In the genomic region with DNA sequence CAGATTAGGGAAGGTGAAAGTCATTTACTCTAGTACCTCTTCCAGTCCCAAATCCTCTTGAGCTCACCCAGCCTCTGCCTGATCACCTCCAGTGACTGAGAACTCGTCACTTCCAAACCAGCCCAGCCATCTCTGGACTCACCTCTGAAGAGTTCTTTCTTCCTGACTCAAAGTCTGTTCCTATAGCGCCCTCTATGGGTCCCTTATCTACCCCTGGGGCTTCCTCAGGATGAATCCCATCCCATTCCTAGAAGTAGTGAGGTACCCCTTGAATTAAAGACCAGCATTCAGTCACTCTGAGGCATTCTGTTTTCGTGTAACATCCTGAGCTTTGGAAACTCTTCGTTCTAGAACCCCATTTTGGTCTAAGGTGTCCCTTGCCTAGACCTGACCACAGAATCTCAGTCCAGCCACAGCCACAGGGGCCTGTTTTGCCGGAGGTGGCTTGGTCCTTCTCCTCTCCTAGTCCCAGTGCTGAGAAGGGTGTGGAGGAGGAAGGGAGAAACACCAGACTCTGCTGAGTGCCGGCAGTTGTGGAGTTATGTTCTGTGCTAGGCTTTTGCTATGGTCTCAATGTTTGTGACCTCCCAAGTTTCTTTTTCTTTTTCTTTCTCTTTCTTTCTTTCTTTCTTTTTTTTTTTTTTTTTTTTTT, we compare ENCODE assay signal across 8 cellular contexts. TPM values are rescaled to one million over a fixed set of nuclear protein-coding genes. Genes with fewer than 3 reads are reported as not detected.
DNase-seq lines count a peak whose midpoint lies in the region; ATAC-seq and TF ChIP-seq lines count a peak whose summit lies in the region.

No MANE protein-coding gene starts in this region.

- no peak for ATAC-seq in stimulated activated naive CD8-positive, alpha-beta T cell treated with anti-CD3 and anti-CD28 coated beads, Interleukin-15, Interleukin-2, amounts not matched to agents 100 U/mL and 50 U/mL, for 24 hours
- no peak for ATAC-seq in HG03378 (IDR thresholded peaks at IDR 0.05; ENCODE audit: unreplicated experiment)

- no peak overlapping the region for H3K4me3 ChIP-seq in HFF-Myc (replicated peaks; ENCODE audit: low read depth, low read length)
- no peak overlapping the region for H3K4me3 ChIP-seq in epithelial cell of proximal tubule (ENCODE audit: low read depth, low read length)

- DNase-seq in COR-L47 (lab: John Stamatoyannopoulos, UW) (peak; percentile 88), HFF-Myc (ENCODE audit: extremely low read depth, low read depth) (peak; percentile 37), NCI-H774 (lab: John Stamatoyannopoulos, UW) (peak; percentile 74), epithelial cell of proximal tubule (ENCODE audit: low read depth) (no peak), NOMO-1 treated with dmso at 0.1 percent for 144 hours (lab: John Stamatoyannopoulos, UW; ENCODE audit: unreplicated experiment) (no peak)
- DNase-seq in stimulated activated naive CD8-positive, alpha-beta T cell treated with anti-CD3 and anti-CD28 coated beads, Interleukin-15, Interleukin-2, amounts not matched to agents 100 U/mL and 50 U/mL, for 24 hours, result no peak
- no peak for DNase-seq in effector CD8-positive, alpha-beta T cell (lab: John Stamatoyannopoulos, UW)

- TF ChIP-seq CTCF in HFF-Myc (IDR thresholded peaks at IDR 0.05; ENCODE audit: low read depth, low read length, missing control alignments) (peak; percentile 78), epithelial cell of proximal tubule (conservative IDR thresholded peaks at IDR 0.05; ENCODE audit: low read depth, low read length) (peak; percentile 82)

RNA-seq across cellular contexts. Expression of gene SIX3, which starts 32.7 kb away (rescaled TPM):
- not detected in 2 replicates for total RNA-seq in epithelial cell of proximal tubule

RNA-seq across cellular contexts. Expression of gene SIX2, which starts 35.1 kb away (rescaled TPM):
- 0.06 and 3.1 TPM in 2 replicates for total RNA-seq in epithelial cell of proximal tubule

Comparison
In these comparisons a context has a peak if more than half of its experiments do, and no peak if none do; other contexts are left out.
1. DNase-seq: peak in COR-L47 (single experiment), HFF-Myc (single experiment) and NCI-H774 (single experiment); none in epithelial cell of proximal tubule (single experiment), stimulated activated naive CD8-positive, alpha-beta T cell treated with anti-CD3 and anti-CD28 coated beads, Interleukin-15, Interleukin-2, amounts not matched to agents 100 U/mL and 50 U/mL, for 24 hours (single experiment), effector CD8-positive, alpha-beta T cell (single experiment) and NOMO-1 treated with dmso at 0.1 percent for 144 hours (single experiment).